2 cellular contexts compared by ENCODE assay signal in genomic region chr22:35359380-35360065, GRCh38.
A peak's percentile ranks its signal among the peaks of the same experiment; 100 is the strongest.
TF ChIP-seq lines count a peak whose summit lies in the region.

No MANE protein-coding gene starts in this region.

TF ChIP-seq in IMR-90, 13 proteins besides CTCF, POLR2A, EP300 and RAD21:
- TF ChIP-seq NFE2L2 (IDR thresholded peaks at IDR 0.05; ENCODE audit: low read depth, low read length) = no peak
TF ChIP-seq in IMR-90: peak in this region for 0.

TF ChIP-seq in K562, 482 proteins besides CTCF, POLR2A, EP300 and RAD21:
- TF ChIP-seq ATF3 (IDR thresholded peaks at IDR 0.05) (peak; percentile 46), ATF3 (CRISPR knock-in tag; conservative IDR thresholded peaks at IDR 0.05) (no peak), ZKSCAN1 (IDR thresholded peaks at IDR 0.05; ENCODE audit: low read depth, low read length) (peak; percentile 96), JUND (IDR thresholded peaks at IDR 0.05; ENCODE audit: borderline replicate concordance, low read depth, low read length) (peak; percentile 25; the same call in 1 of the 2 replicates), JUND (tag; IDR thresholded peaks at IDR 0.05; ENCODE audit: borderline replicate concordance, low read depth, low read length) (no peak)
- TF ChIP-seq, protein P1, sequence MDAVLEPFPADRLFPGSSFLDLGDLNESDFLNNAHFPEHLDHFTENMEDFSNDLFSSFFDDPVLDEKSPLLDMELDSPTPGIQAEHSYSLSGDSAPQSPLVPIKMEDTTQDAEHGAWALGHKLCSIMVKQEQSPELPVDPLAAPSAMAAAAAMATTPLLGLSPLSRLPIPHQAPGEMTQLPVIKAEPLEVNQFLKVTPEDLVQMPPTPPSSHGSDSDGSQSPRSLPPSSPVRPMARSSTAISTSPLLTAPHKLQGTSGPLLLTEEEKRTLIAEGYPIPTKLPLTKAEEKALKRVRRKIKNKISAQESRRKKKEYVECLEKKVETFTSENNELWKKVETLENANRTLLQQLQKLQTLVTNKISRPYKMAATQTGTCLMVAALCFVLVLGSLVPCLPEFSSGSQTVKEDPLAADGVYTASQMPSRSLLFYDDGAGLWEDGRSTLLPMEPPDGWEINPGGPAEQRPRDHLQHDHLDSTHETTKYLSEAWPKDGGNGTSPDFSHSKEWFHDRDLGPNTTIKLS (IDR thresholded peaks at IDR 0.05; ENCODE audit: borderline replicate concordance, low read depth) = no peak
- TF ChIP-seq, protein P2, sequence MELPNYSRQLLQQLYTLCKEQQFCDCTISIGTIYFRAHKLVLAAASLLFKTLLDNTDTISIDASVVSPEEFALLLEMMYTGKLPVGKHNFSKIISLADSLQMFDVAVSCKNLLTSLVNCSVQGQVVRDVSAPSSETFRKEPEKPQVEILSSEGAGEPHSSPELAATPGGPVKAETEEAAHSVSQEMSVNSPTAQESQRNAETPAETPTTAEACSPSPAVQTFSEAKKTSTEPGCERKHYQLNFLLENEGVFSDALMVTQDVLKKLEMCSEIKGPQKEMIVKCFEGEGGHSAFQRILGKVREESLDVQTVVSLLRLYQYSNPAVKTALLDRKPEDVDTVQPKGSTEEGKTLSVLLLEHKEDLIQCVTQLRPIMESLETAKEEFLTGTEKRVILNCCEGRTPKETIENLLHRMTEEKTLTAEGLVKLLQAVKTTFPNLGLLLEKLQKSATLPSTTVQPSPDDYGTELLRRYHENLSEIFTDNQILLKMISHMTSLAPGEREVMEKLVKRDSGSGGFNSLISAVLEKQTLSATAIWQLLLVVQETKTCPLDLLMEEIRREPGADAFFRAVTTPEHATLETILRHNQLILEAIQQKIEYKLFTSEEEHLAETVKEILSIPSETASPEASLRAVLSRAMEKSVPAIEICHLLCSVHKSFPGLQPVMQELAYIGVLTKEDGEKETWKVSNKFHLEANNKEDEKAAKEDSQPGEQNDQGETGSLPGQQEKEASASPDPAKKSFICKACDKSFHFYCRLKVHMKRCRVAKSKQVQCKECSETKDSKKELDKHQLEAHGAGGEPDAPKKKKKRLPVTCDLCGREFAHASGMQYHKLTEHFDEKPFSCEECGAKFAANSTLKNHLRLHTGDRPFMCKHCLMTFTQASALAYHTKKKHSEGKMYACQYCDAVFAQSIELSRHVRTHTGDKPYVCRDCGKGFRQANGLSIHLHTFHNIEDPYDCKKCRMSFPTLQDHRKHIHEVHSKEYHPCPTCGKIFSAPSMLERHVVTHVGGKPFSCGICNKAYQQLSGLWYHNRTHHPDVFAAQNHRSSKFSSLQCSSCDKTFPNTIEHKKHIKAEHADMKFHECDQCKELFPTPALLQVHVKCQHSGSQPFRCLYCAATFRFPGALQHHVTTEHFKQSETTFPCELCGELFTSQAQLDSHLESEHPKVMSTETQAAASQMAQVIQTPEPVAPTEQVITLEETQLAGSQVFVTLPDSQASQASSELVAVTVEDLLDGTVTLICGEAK (IDR thresholded peaks at IDR 0.05) = no peak
- TF ChIP-seq, protein P2 (CRISPR knock-in tag; IDR thresholded peaks at IDR 0.05) = no peak
- TF ChIP-seq, protein P3, sequence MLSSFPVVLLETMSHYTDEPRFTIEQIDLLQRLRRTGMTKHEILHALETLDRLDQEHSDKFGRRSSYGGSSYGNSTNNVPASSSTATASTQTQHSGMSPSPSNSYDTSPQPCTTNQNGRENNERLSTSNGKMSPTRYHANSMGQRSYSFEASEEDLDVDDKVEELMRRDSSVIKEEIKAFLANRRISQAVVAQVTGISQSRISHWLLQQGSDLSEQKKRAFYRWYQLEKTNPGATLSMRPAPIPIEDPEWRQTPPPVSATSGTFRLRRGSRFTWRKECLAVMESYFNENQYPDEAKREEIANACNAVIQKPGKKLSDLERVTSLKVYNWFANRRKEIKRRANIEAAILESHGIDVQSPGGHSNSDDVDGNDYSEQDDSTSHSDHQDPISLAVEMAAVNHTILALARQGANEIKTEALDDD (IDR thresholded peaks at IDR 0.05) = peak; percentile 56; the same call in 1 of the 2 replicates
TF ChIP-seq in K562: peak in this region for 4.
